8 cellular contexts compared by ENCODE assay signal in the genomic region with DNA sequence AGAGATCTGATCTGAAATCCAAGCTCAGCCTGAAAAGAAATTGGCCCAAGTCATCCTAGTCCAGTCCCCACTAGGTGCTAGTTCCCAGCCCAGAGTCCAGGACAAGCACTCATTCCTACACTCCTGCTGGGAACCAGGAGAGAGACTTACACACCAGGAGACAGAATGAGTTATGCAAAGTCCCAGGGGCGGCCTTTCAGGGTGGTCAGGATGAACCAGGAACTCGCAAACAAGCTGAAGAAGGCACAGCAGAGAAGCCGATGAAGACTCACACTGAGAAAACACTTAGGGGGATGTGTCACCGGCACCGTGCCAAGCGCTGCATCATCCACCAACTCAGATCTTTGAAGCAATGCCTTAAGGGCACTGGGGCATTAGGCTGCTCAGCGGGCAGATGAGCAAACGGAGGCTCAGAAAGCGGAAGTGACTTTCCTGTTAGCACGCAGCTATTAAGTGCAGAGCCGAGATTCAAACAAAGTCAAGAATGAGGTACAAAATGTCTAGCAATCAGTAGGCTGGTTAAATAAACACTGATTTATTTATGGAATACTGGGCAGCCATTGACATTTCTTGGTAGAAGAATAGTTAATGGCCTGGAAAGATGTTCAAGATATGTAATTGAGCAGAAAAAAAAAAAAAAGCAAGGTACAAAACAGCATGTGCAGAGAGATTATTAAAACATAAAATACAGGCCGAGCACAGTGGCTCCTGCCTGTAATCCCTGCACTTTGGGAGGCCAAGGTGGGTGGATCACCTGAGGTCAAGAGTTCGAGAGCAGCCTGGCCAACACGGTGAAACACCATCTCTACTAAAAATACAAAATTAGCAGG.
DNase-seq lines count a peak whose midpoint lies in the region; ATAC-seq and TF ChIP-seq lines count a peak whose summit lies in the region.

No MANE protein-coding gene starts in this region.

- H3K4me2 ChIP-seq in HCT116 (ENCODE audit: low read length) = peak overlapping the region; percentile 80

- peaks cover 0 to 12% of the 10 kb centered on the region in 2 donors for H3K27me3 Mint-ChIP-seq in effector memory CD8-positive, alpha-beta T cell
- no peaks in the 10 kb centered on the region for H3K27me3 Mint-ChIP-seq in neural crest cell (ENCODE audit: low read depth)

- no peaks in the 10 kb centered on the region for H3K9me3 Mint-ChIP-seq in effector memory CD8-positive, alpha-beta T cell
- H3K9me3 Mint-ChIP-seq in neural crest cell = no peaks in the 10 kb centered on the region

- no peak for TF ChIP-seq CTCF in HCT116 (IDR thresholded peaks at IDR 0.05 in 2 of 3, conservative IDR thresholded peaks at IDR 0.05 in 1 of 3; ENCODE audit: borderline replicate concordance in 1 of 3, insufficient read depth in 1 of 3, low read depth in 2 of 3, low read length in 2 of 3)
- TF ChIP-seq CTCF in neural crest cell (conservative IDR thresholded peaks at IDR 0.05) = no peak

- TF ChIP-seq POLR2A in HCT116 (IDR thresholded peaks at IDR 0.05; ENCODE audit: borderline replicate concordance, extremely low read depth, insufficient read depth, insufficient read length) = no peak

- H3K9ac ChIP-seq in HCT116 (ENCODE audit: low read length) (peak overlapping the region; percentile 59), stomach smooth muscle (ENCODE audit: low read length in 2 of 2) (no peak overlapping the region)

- peak overlapping the region; percentile 49 for H2AFZ ChIP-seq in HCT116 (ENCODE audit: low read depth, low read length, poor library complexity, severe bottlenecking)

- H3K9me3 ChIP-seq in HCT116 (ENCODE audit: control insufficient read depth in 1 of 2, insufficient read depth in 1 of 2, low read depth in 1 of 2, low read length in 2 of 2) (no peaks in the 10 kb centered on the region; a peak in 1 of 4 replicates), stomach smooth muscle (ENCODE audit: control insufficient read depth in 2 of 2, low read length in 2 of 2) (no peaks in the 10 kb centered on the region)

- H3K4me3 ChIP-seq in HCT116 (replicated peaks in 1 of 2; ENCODE audit: low read depth in 1 of 2, low read length in 2 of 2) = peak overlapping the region; percentile 9 to 49; a peak in 2 of 4 replicates
- peak overlapping the region in 1 of 2 donors; percentile 35 for H3K4me3 ChIP-seq in stomach smooth muscle (ENCODE audit: low read length in 2 of 2)

- H4K20me1 ChIP-seq in HCT116 (ENCODE audit: insufficient read depth) = no peaks in the 10 kb centered on the region

- H3K27ac ChIP-seq in HCT116 (ENCODE audit: low read depth, low read length) = peak overlapping the region; percentile 81
- peak overlapping the region; percentile 66 for H3K27ac ChIP-seq in stomach smooth muscle (ENCODE audit: low read length)

- TF ChIP-seq RAD21 in HCT116 (IDR thresholded peaks at IDR 0.05; ENCODE audit: low read depth) = peak; percentile 6; the same call in 1 of the 2 replicates

- RAD21 ChIA-PET in HCT116 (lab: Charles Lee; ENCODE audit: low non-redundant PET in 1 of 2, low total read pairs in 2 of 2, uncharacterized antibody in 2 of 2, unreplicated experiment in 2 of 2) = interaction anchor here (0.7 to 2.5 kb wide), 5 partner anchors 8 to 164 kb away, joined by 3 to 10 read pairs (median 3); no protein-coding TSS in a partner anchor

- intact Hi-C loops in HCT116 (cut with micrococcal nuclease) = no loop called here

- H3K4me1 ChIP-seq in HCT116 (ENCODE audit: control insufficient read depth in 1 of 2, insufficient read depth in 2 of 2, low read length in 2 of 2) (peaks cover 45 to 55% of the 10 kb centered on the region in 2 experiments), stomach smooth muscle (ENCODE audit: control insufficient read depth, insufficient read depth, low read length) (peaks cover 44% of the 10 kb centered on the region)

- no peaks in the 10 kb centered on the region for H3K36me3 Mint-ChIP-seq in effector memory CD8-positive, alpha-beta T cell (ENCODE audit: insufficient read depth)
- no peaks in the 10 kb centered on the region for H3K36me3 Mint-ChIP-seq in neural crest cell (ENCODE audit: low read depth)

- peak overlapping the region; percentile 46 to 69 for H3K4me3 Mint-ChIP-seq in effector memory CD8-positive, alpha-beta T cell
- H3K4me3 Mint-ChIP-seq in neural crest cell = no peak overlapping the region

- ATAC-seq in HCT116 (peak; percentile 85), HG02840 (IDR thresholded peaks at IDR 0.05; ENCODE audit: low FRiP score, unreplicated experiment) (no peak)
- peak; percentile 65 for ATAC-seq in effector memory CD8-positive, alpha-beta T cell (replicated peaks)

- H3K27me3 ChIP-seq in HCT116 (ENCODE audit: insufficient read depth, low read length) (no peaks in the 10 kb centered on the region), stomach smooth muscle (ENCODE audit: control insufficient read depth in 1 of 2, insufficient read depth in 2 of 2, low read length in 2 of 2) (no peaks in the 10 kb centered on the region)

- H3K4me1 Mint-ChIP-seq in effector memory CD8-positive, alpha-beta T cell (ENCODE audit: low read depth in 2 of 2) = peaks cover 19 to 24% of the 10 kb centered on the region in 2 donors
- H3K4me1 Mint-ChIP-seq in neural crest cell = peaks cover 36% of the 10 kb centered on the region

- no peaks in the 10 kb centered on the region for H3K79me2 ChIP-seq in HCT116 (ENCODE audit: insufficient read depth, low read length)

- no peaks in the 10 kb centered on the region for H3K9me2 ChIP-seq in HCT116 (ENCODE audit: insufficient read depth)

- BruUV-seq in HCT116 (replicated peaks; lab: Mats Ljungman, UMichigan) = no TSS peak

- peak overlapping the region; percentile 81 to 84 for H3K27ac Mint-ChIP-seq in effector memory CD8-positive, alpha-beta T cell
- peak overlapping the region; percentile 31 for H3K27ac Mint-ChIP-seq in neural crest cell (ENCODE audit: unreplicated experiment)

- CTCF ChIA-PET in HCT116 (lab: Charles Lee) = interaction anchor here (1.0 to 2.0 kb wide), 6 partner anchors 9 to 166 kb away, joined by 4 to 11 read pairs (median 6); no protein-coding TSS in a partner anchor

- no peaks in the 10 kb centered on the region for H3K36me3 ChIP-seq in HCT116 (ENCODE audit: control insufficient read depth in 1 of 2, insufficient read depth in 2 of 2, low read length in 2 of 2)
- no peaks in the 10 kb centered on the region for H3K36me3 ChIP-seq in stomach smooth muscle (ENCODE audit: control insufficient read depth in 2 of 2, insufficient read depth in 2 of 2, low read length in 2 of 2)

- POLR2A ChIA-PET in HCT116 (lab: Charles Lee) = interaction anchor here (0.6 to 1.8 kb wide), 5 partner anchors 13 to 58 kb away, joined by 3 to 12 read pairs (median 4); no protein-coding TSS in a partner anchor

- DNase-seq in GM04504 (ENCODE audit: low read depth) = peak; percentile 95
- DNase-seq in HCT116 (ENCODE audit: low read depth, low spot score) = peak; percentile 87
- peak; percentile 31 for DNase-seq in NCI-H2081 treated with DMSO at 0.1 percent for 48 hours (lab: John Stamatoyannopoulos, UW)
- peak; percentile 71 for DNase-seq in activated CD4-positive, alpha-beta T cell treated with anti-CD3 and anti-CD28 coated beads, Interleukin-2, amount 50 U/mL, for 1 hour
- DNase-seq in effector memory CD8-positive, alpha-beta T cell = peak; percentile 35 to 45 (median 36)
- DNase-seq in neural crest cell (ENCODE audit: low read depth, low spot score) = no peak

TF ChIP-seq in HCT116, 20 proteins besides CTCF, POLR2A, EP300 and RAD21 (continues in another document):
- TF ChIP-seq, protein P1, sequence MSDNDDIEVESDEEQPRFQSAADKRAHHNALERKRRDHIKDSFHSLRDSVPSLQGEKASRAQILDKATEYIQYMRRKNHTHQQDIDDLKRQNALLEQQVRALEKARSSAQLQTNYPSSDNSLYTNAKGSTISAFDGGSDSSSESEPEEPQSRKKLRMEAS (IDR thresholded peaks at IDR 0.05) = peak; percentile 61; the same call in 1 of the 2 replicates
- TF ChIP-seq REST (IDR thresholded peaks at IDR 0.05; ENCODE audit: low read depth) = no peak
- TF ChIP-seq EGR1 (IDR thresholded peaks at IDR 0.05; ENCODE audit: low read depth) = no peak
- TF ChIP-seq EZH2phosphoT487 (IDR thresholded peaks at IDR 0.05; ENCODE audit: borderline replicate concordance) = no peak
- no peak for TF ChIP-seq ZFX (IDR thresholded peaks at IDR 0.05)
- TF ChIP-seq CEBPB (IDR thresholded peaks at IDR 0.05; ENCODE audit: low read depth) = no peak; the same call in 1 of the 2 replicates
- peak; percentile 70 for TF ChIP-seq POLR2AphosphoS5 (IDR thresholded peaks at IDR 0.05; ENCODE audit: low read depth, low read length)
- TF ChIP-seq TCF7L2 (IDR thresholded peaks at IDR 0.05; ENCODE audit: borderline replicate concordance, extremely low read depth, insufficient read depth, insufficient read length) = peak; percentile 96
- peak; percentile 89 for TF ChIP-seq SP1 (IDR thresholded peaks at IDR 0.05; ENCODE audit: low read depth)
